In genomic region chr1:60908159-60908558, GRCh38 we compare ENCODE assay signal across 16 cellular contexts.
A peak's percentile ranks its signal among the peaks of the same experiment; 100 is the strongest.
DNase-seq lines count a peak whose midpoint lies in the region; ATAC-seq, FAIRE-seq and TF ChIP-seq lines count a peak whose summit lies in the region.
"Had no signal": no experiment of that assay in that cellular context is flagged by ENCODE, and none has a peak within 500 bp of the region (broad histone marks: within the 10 kb centered on the region; RNA-seq: fewer than 3 reads in every experiment).

No MANE protein-coding gene starts in this region.

- FAIRE-seq in endothelial cell of umbilical vein (lab: Jason Lieb, UNC): no peak
- FAIRE-seq: GM12891 had no signal

- BruUV-seq in mammary epithelial cell (replicated peaks; lab: Mats Ljungman, UMichigan) (no TSS peak), MCF 10A (replicated peaks; lab: Mats Ljungman, UMichigan) (no TSS peak), endothelial cell of umbilical vein (replicated peaks; lab: Mats Ljungman, UMichigan) (no TSS peak)

- H4K20me1 ChIP-seq in mammary epithelial cell (ENCODE audit: insufficient read depth, low read length): no peaks in the 10 kb centered on the region
- H4K20me1 ChIP-seq in endothelial cell of umbilical vein (replicated peaks; ENCODE audit: control insufficient read depth, extremely low read depth, insufficient read depth, low read length): no peaks in the 10 kb centered on the region
- H4K20me1 ChIP-seq in hepatocyte (ENCODE audit: insufficient read depth, poor library complexity, severe bottlenecking): no peaks in the 10 kb centered on the region
- H4K20me1 ChIP-seq: BLaER1 treated with 17β-estradiol and CSF1 and Interleukin-3, amounts not matched to agents 10 nM and 100 nM had no signal

- H3K4me1 ChIP-seq in mammary epithelial cell (ENCODE audit: insufficient read depth, low read length): peaks cover 8% of the 10 kb centered on the region
- peaks cover 13% of the 10 kb centered on the region for H3K4me1 ChIP-seq in endothelial cell of umbilical vein (ENCODE audit: control insufficient read depth, extremely low read depth, insufficient read depth, low read length)
- H3K4me1 ChIP-seq in parathyroid adenoma: peaks cover 27% of the 10 kb centered on the region
- H3K4me1 ChIP-seq in hepatocyte (ENCODE audit: insufficient read depth): peaks cover 4% of the 10 kb centered on the region

- WGBS in mammary epithelial cell (ENCODE audit: low coverage, missing lambda C conversion rate): 44% methylated on average over 4 of the region's 4 CpGs
- WGBS in hepatocyte (ENCODE audit: low lambda C conversion rate, missing lambda C conversion rate): 75% methylated on average over 4 of the region's 4 CpGs

- no peaks in the 10 kb centered on the region for H3K4me1 Mint-ChIP-seq in MCF 10A (ENCODE audit: insufficient read depth, unreplicated experiment)
- H3K4me1 Mint-ChIP-seq: CD4-positive, CD25-positive, alpha-beta regulatory T cell had no signal

- no peaks in the 10 kb centered on the region for H3K27me3 ChIP-seq in mammary epithelial cell (ENCODE audit: insufficient read depth, low read length)
- no peaks in the 10 kb centered on the region for H3K27me3 ChIP-seq in endothelial cell of umbilical vein (ENCODE audit: control insufficient read depth in 2 of 2, insufficient read depth in 2 of 2, low read length in 2 of 2)
- H3K27me3 ChIP-seq in parathyroid adenoma (ENCODE audit: control insufficient read depth, insufficient read depth, low read length): no peaks in the 10 kb centered on the region
- H3K27me3 ChIP-seq in hepatocyte: no peaks in the 10 kb centered on the region
- H3K27me3 ChIP-seq: BLaER1 treated with 17β-estradiol and CSF1 and Interleukin-3, amounts not matched to agents 10 nM and 100 nM had no signal

- dilution Hi-C loops in mammary epithelial cell (cut with HindIII; ENCODE audit: low sequenced_read_pairs): no loop called here
- dilution Hi-C loops in endothelial cell of umbilical vein (cut with MboI; ENCODE audit: extremely low pct_ligation_motif_present, low sequenced_read_pairs): no loop called here

- CTCF ChIA-PET in mammary epithelial cell (lab: Charles Lee; ENCODE audit: low non-redundant PET): no interaction called here
- CTCF ChIA-PET in MCF 10A (lab: Yijun Ruan, JAX): no interaction called here
- CTCF ChIA-PET in endothelial cell of umbilical vein (lab: Charles Lee): interaction anchor here (0.9 to 1.3 kb wide), 3 partner anchors 14 to 39 kb away, joined by 3 read pairs; no protein-coding TSS in a partner anchor

- H3K36me3 ChIP-seq in mammary epithelial cell (ENCODE audit: insufficient read depth, low read length) (no peaks in the 10 kb centered on the region), endothelial cell of umbilical vein (ENCODE audit: control insufficient read depth in 2 of 2, extremely low read depth in 1 of 2, insufficient read depth in 2 of 2, low read length in 2 of 2) (no peaks in the 10 kb centered on the region), parathyroid adenoma (ENCODE audit: control insufficient read depth, insufficient read depth, low read length) (no peaks in the 10 kb centered on the region), hepatocyte (replicated peaks; ENCODE audit: insufficient read depth, low read depth) (no peaks in the 10 kb centered on the region)
- H3K36me3 ChIP-seq: BLaER1 treated with 17β-estradiol and CSF1 and Interleukin-3, amounts not matched to agents 10 nM and 100 nM had no signal

- H3K27me3 Mint-ChIP-seq in MCF 10A (ENCODE audit: insufficient read depth, unreplicated experiment): no peaks in the 10 kb centered on the region

- H3K9me2 ChIP-seq in hepatocyte (replicated peaks; ENCODE audit: insufficient read depth): peaks cover 4% of the 10 kb centered on the region

- no peak overlapping the region for H2AFZ ChIP-seq in mammary epithelial cell (ENCODE audit: low read depth, low read length)
- H2AFZ ChIP-seq in endothelial cell of umbilical vein (ENCODE audit: low read depth, low read length): no peak overlapping the region
- H2AFZ ChIP-seq in parathyroid adenoma: peak overlapping the region; percentile 38
- H2AFZ ChIP-seq in hepatocyte: no peak overlapping the region
- H2AFZ ChIP-seq: GM23248 had no signal

- H3K79me2 ChIP-seq in mammary epithelial cell (ENCODE audit: insufficient read depth, low read length): no peaks in the 10 kb centered on the region
- no peaks in the 10 kb centered on the region for H3K79me2 ChIP-seq in endothelial cell of umbilical vein (ENCODE audit: control insufficient read depth, insufficient read depth, low read length)
- H3K79me2 ChIP-seq in parathyroid adenoma: no peaks in the 10 kb centered on the region
- H3K79me2 ChIP-seq in hepatocyte: no peaks in the 10 kb centered on the region

- in situ Hi-C loops in mammary epithelial cell (cut with MboI; ENCODE audit: low sequenced_read_pairs in 2 of 2): no loop called here

- no peaks in the 10 kb centered on the region for H3K9me3 Mint-ChIP-seq in MCF 10A (ENCODE audit: unreplicated experiment)
- H3K9me3 Mint-ChIP-seq: CD4-positive, CD25-positive, alpha-beta regulatory T cell had no signal

- TF ChIP-seq POLR2A in endothelial cell of umbilical vein (IDR thresholded peaks at IDR 0.05; ENCODE audit: low read depth, low read length): no peak

- H3K36me3 Mint-ChIP-seq in MCF 10A (ENCODE audit: insufficient read depth, unreplicated experiment): no peaks in the 10 kb centered on the region
- H3K36me3 Mint-ChIP-seq: CD4-positive, CD25-positive, alpha-beta regulatory T cell had no signal

- no peak overlapping the region for H3K27ac Mint-ChIP-seq in MCF 10A (ENCODE audit: low read depth, unreplicated experiment)
- H3K27ac Mint-ChIP-seq: CD4-positive, CD25-positive, alpha-beta regulatory T cell had no signal

- H3K27ac ChIP-seq in mammary epithelial cell (ENCODE audit: insufficient read depth, low read depth, low read length): no peak overlapping the region
- no peak overlapping the region for H3K27ac ChIP-seq in endothelial cell of umbilical vein (ENCODE audit: insufficient read depth, low read depth, low read length)
- H3K27ac ChIP-seq in parathyroid adenoma: peak overlapping the region; percentile 29
- H3K27ac ChIP-seq in hepatocyte: no peak overlapping the region
- H3K27ac ChIP-seq: GM23248 had no signal

- no peaks in the 10 kb centered on the region for H3K9me1 ChIP-seq in endothelial cell of umbilical vein (replicated peaks; ENCODE audit: control insufficient read depth, extremely low read depth, insufficient read depth, low read length)

- ATAC-seq in HG02981 (IDR thresholded peaks at IDR 0.05; ENCODE audit: unreplicated experiment): no peak

- H3K4me3 Mint-ChIP-seq in MCF 10A (ENCODE audit: unreplicated experiment): no peak overlapping the region
- H3K4me3 Mint-ChIP-seq: CD4-positive, CD25-positive, alpha-beta regulatory T cell had no signal

- DNase-seq in mammary epithelial cell (peak; percentile 17), MCF 10A (ENCODE audit: unreplicated experiment) (no peak), endothelial cell of umbilical vein (ENCODE audit: low read depth, low spot score) (no peak), hepatocyte (ENCODE audit: low spot score) (no peak)
- DNase-seq in activated CD4-positive, alpha-beta T cell treated with anti-CD3 and anti-CD28 coated beads for 48 hours: no peak
- DNase-seq: 8988T; AML-193; Calu3; CD4-positive, CD25-positive, alpha-beta regulatory T cell; DMS 273 treated with DMSO at 0.1 percent for 48 hours; GM23248; H7 had no signal

- intact Hi-C loops in mammary epithelial cell (cut with micrococcal nuclease) (no loop called here), MCF 10A (cut with micrococcal nuclease) (no loop called here), endothelial cell of umbilical vein (cut with micrococcal nuclease) (no loop called here)

- H3K9me3 ChIP-seq in mammary epithelial cell (replicated peaks; ENCODE audit: insufficient read depth, low read length) (no peaks in the 10 kb centered on the region), endothelial cell of umbilical vein (replicated peaks; ENCODE audit: control insufficient read depth, insufficient read depth, low read length) (no peaks in the 10 kb centered on the region), parathyroid adenoma (ENCODE audit: control insufficient read depth, low read length) (no peaks in the 10 kb centered on the region), hepatocyte (ENCODE audit: low read depth) (no peaks in the 10 kb centered on the region)

- TF ChIP-seq CTCF in mammary epithelial cell (conservative IDR thresholded peaks at IDR 0.05 in 1 of 2, IDR thresholded peaks at IDR 0.05 in 1 of 2; ENCODE audit: extremely low read depth in 1 of 2, insufficient read depth in 1 of 2, low read depth in 1 of 2, low read length in 2 of 2) (no peak), MCF 10A (IDR thresholded peaks at IDR 0.05; ENCODE audit: unreplicated experiment) (no peak), endothelial cell of umbilical vein (IDR thresholded peaks at IDR 0.05; ENCODE audit: extremely low read depth in 1 of 2, insufficient read depth in 1 of 2, low read depth in 1 of 2, low read length in 2 of 2) (no peak), parathyroid adenoma (IDR thresholded peaks at IDR 0.05) (no peak), hepatocyte (IDR thresholded peaks at IDR 0.05; ENCODE audit: poor library complexity) (no peak)

- H3K4me3 ChIP-seq in mammary epithelial cell (replicated peaks in 1 of 3; ENCODE audit: insufficient read depth in 1 of 3, low read depth in 2 of 3, low read length in 3 of 3) (no peak overlapping the region), endothelial cell of umbilical vein (replicated peaks in 1 of 3; ENCODE audit: insufficient read depth in 1 of 3, low read depth in 1 of 3, low read length in 3 of 3) (no peak overlapping the region), parathyroid adenoma (ENCODE audit: low read depth, low read length) (no peak overlapping the region), hepatocyte (no peak overlapping the region)
- H3K4me3 ChIP-seq: BLaER1 treated with 17β-estradiol and CSF1 and Interleukin-3, amounts not matched to agents 10 nM and 100 nM; GM23248 had no signal

- H3K4me2 ChIP-seq in mammary epithelial cell (ENCODE audit: insufficient read depth, low read depth, low read length): no peak overlapping the region
- H3K4me2 ChIP-seq in endothelial cell of umbilical vein (ENCODE audit: insufficient read depth, low read length): no peak overlapping the region
- H3K4me2 ChIP-seq in parathyroid adenoma (ENCODE audit: low read length): no peak overlapping the region
- no peak overlapping the region for H3K4me2 ChIP-seq in hepatocyte
- H3K4me2 ChIP-seq: BLaER1 treated with 17β-estradiol and CSF1 and Interleukin-3, amounts not matched to agents 10 nM and 100 nM had no signal

- POLR2A ChIA-PET in MCF 10A (lab: Yijun Ruan, JAX): no interaction called here
- POLR2A ChIA-PET in endothelial cell of umbilical vein (lab: Charles Lee): no interaction called here

- H3K9ac ChIP-seq in mammary epithelial cell (ENCODE audit: insufficient read depth, low read length) (no peak overlapping the region), endothelial cell of umbilical vein (replicated peaks; ENCODE audit: extremely low read depth, insufficient read depth, low read length) (no peak overlapping the region), parathyroid adenoma (no peak overlapping the region)
- H3K9ac ChIP-seq: BLaER1 treated with 17β-estradiol and CSF1 and Interleukin-3, amounts not matched to agents 10 nM and 100 nM; GM23248 had no signal

TF ChIP-seq in endothelial cell of umbilical vein, 7 proteins besides CTCF, POLR2A, EP300 and RAD21 (continues in another document):
- TF ChIP-seq FOS (IDR thresholded peaks at IDR 0.05; ENCODE audit: borderline replicate concordance, insufficient read depth, low read length): no peak
